In genomic region chr20:33689493-33689892, GRCh38 we compare ENCODE assay signal across 16 cellular contexts. TPM values are rescaled to one million over a fixed set of nuclear protein-coding genes. Genes with fewer than 3 reads are reported as not detected.
DNase-seq lines count a peak whose midpoint lies in the region; ATAC-seq and TF ChIP-seq lines count a peak whose summit lies in the region.
"Had no signal": no experiment of that assay in that cellular context is flagged by ENCODE, and none has a peak within 500 bp of the region (broad histone marks: within the 10 kb centered on the region; RNA-seq: fewer than 3 reads in every experiment).

No MANE protein-coding gene starts in this region.

- peaks cover 14% of the 10 kb centered on the region for H3K4me1 ChIP-seq in effector memory CD4-positive, alpha-beta T cell (ENCODE audit: control insufficient read depth, insufficient read depth, low read length, poor library complexity, severe bottlenecking)
- peaks cover 6% of the 10 kb centered on the region for H3K4me1 ChIP-seq in BE2C

- no peak for TF ChIP-seq CTCF in BE2C (IDR thresholded peaks at IDR 0.05; ENCODE audit: low read depth, low read length)

- peak overlapping the region; percentile 75 for H3K4me3 Mint-ChIP-seq in stimulated activated naive CD8-positive, alpha-beta T cell treated with anti-CD3 and anti-CD28 coated beads, Interleukin-15, Interleukin-2, amounts not matched to agents 100 ng/mL and 50 ng/mL, for 24 hours
- H3K4me3 Mint-ChIP-seq in activated CD4-positive, alpha-beta memory T cell treated with anti-CD3 and anti-CD28 coated beads for 36 hours = no peak overlapping the region

- no peak for ATAC-seq in stimulated activated naive CD8-positive, alpha-beta T cell treated with anti-CD3 and anti-CD28 coated beads, Interleukin-15, Interleukin-2, amounts not matched to agents 100 U/mL and 50 U/mL, for 24 hours
- ATAC-seq in HG02759 (IDR thresholded peaks at IDR 0.05; ENCODE audit: unreplicated experiment) = no peak
- ATAC-seq: left lung had no signal

- intact Hi-C loops in activated CD4-positive, alpha-beta memory T cell treated with anti-CD3 and anti-CD28 coated beads for 36 hours (cut with micrococcal nuclease) = loop anchor here (5.0 kb wide), 1 partner anchor 423 kb away; the partner anchor contains the start of gene EIF2S2

- H3K27me3 Mint-ChIP-seq in stimulated activated naive CD8-positive, alpha-beta T cell treated with anti-CD3 and anti-CD28 coated beads, Interleukin-15, Interleukin-2, amounts not matched to agents 100 ng/mL and 50 ng/mL, for 24 hours = no peaks in the 10 kb centered on the region
- H3K27me3 Mint-ChIP-seq in activated CD4-positive, alpha-beta memory T cell treated with anti-CD3 and anti-CD28 coated beads for 36 hours = no peaks in the 10 kb centered on the region

- DNase-seq in stimulated activated naive CD8-positive, alpha-beta T cell treated with anti-CD3 and anti-CD28 coated beads, Interleukin-15, Interleukin-2, amounts not matched to agents 100 U/mL and 50 U/mL, for 24 hours = no peak
- DNase-seq in activated CD4-positive, alpha-beta memory T cell treated with anti-CD3 and anti-CD28 coated beads for 36 hours = no peak
- no peak for DNase-seq in effector memory CD4-positive, alpha-beta T cell
- DNase-seq in GM03348 (ENCODE audit: low spot score) (no peak), LoVo (ENCODE audit: low spot score) (no peak), BE2C (no peak)
- DNase-seq: cerebellar nuclear complex, left lung, NCI-H187 treated with DMSO at 0.1 percent for 48 hours, NCI-H524 treated with DMSO at 0.1 percent for 48 hours had no signal

- peaks cover 10% of the 10 kb centered on the region for H3K36me3 Mint-ChIP-seq in stimulated activated naive CD8-positive, alpha-beta T cell treated with anti-CD3 and anti-CD28 coated beads, Interleukin-15, Interleukin-2, amounts not matched to agents 100 ng/mL and 50 ng/mL, for 24 hours (ENCODE audit: low read depth)
- H3K36me3 Mint-ChIP-seq in activated CD4-positive, alpha-beta memory T cell treated with anti-CD3 and anti-CD28 coated beads for 36 hours = peaks cover 9% of the 10 kb centered on the region

- H3K27me3 ChIP-seq in effector memory CD4-positive, alpha-beta T cell (replicated peaks; ENCODE audit: control insufficient read depth, insufficient read depth, low read length, poor library complexity, severe bottlenecking) = no peaks in the 10 kb centered on the region
- H3K27me3 ChIP-seq in BE2C = no peaks in the 10 kb centered on the region
- H3K27me3 ChIP-seq: left lung, MG63, SJSA1, tibial nerve had no signal

- CTCF ChIA-PET in activated CD4-positive, alpha-beta memory T cell treated with anti-CD3 and anti-CD28 coated beads for 36 hours (lab: Charles Lee) = interaction anchor here (3.5 kb wide), 1 partner anchor 22 kb away, joined by 28 read pairs; the partner anchor contains the start of gene ACTL10

- no peak overlapping the region for H3K4me3 ChIP-seq in effector memory CD4-positive, alpha-beta T cell (ENCODE audit: insufficient read depth, low read depth, low read length, poor library complexity, severe bottlenecking)
- no peak overlapping the region for H3K4me3 ChIP-seq in BE2C (ENCODE audit: low read depth, low read length)
- H3K4me3 ChIP-seq: left lung, MG63, SJSA1, tibial nerve had no signal

- peaks cover 57% of the 10 kb centered on the region for H3K4me1 Mint-ChIP-seq in stimulated activated naive CD8-positive, alpha-beta T cell treated with anti-CD3 and anti-CD28 coated beads, Interleukin-15, Interleukin-2, amounts not matched to agents 100 ng/mL and 50 ng/mL, for 24 hours (ENCODE audit: low read depth)
- H3K4me1 Mint-ChIP-seq in activated CD4-positive, alpha-beta memory T cell treated with anti-CD3 and anti-CD28 coated beads for 36 hours (ENCODE audit: low read depth) = peaks cover 47% of the 10 kb centered on the region

- H3K27ac Mint-ChIP-seq in stimulated activated naive CD8-positive, alpha-beta T cell treated with anti-CD3 and anti-CD28 coated beads, Interleukin-15, Interleukin-2, amounts not matched to agents 100 ng/mL and 50 ng/mL, for 24 hours = peak overlapping the region; percentile 79
- H3K27ac Mint-ChIP-seq in activated CD4-positive, alpha-beta memory T cell treated with anti-CD3 and anti-CD28 coated beads for 36 hours = peak overlapping the region; percentile 82

- H3K36me3 ChIP-seq in effector memory CD4-positive, alpha-beta T cell (ENCODE audit: control insufficient read depth, insufficient read depth, low read length) = no peaks in the 10 kb centered on the region
- peaks cover under 1% of the 10 kb centered on the region; the same call in 1 of the 2 replicates for H3K36me3 ChIP-seq in BE2C
- H3K36me3 ChIP-seq: left lung, MG63, SJSA1, tibial nerve had no signal

- H3K27ac ChIP-seq in effector memory CD4-positive, alpha-beta T cell (ENCODE audit: insufficient read depth, low read length, poor library complexity, severe bottlenecking) = peak overlapping the region; percentile 22
- H3K27ac ChIP-seq: left lung, parathyroid adenoma, SJSA1 had no signal

- no peaks in the 10 kb centered on the region for H3K9me3 Mint-ChIP-seq in stimulated activated naive CD8-positive, alpha-beta T cell treated with anti-CD3 and anti-CD28 coated beads, Interleukin-15, Interleukin-2, amounts not matched to agents 100 ng/mL and 50 ng/mL, for 24 hours
- H3K9me3 Mint-ChIP-seq in activated CD4-positive, alpha-beta memory T cell treated with anti-CD3 and anti-CD28 coated beads for 36 hours = no peaks in the 10 kb centered on the region

- no peaks in the 10 kb centered on the region for H3K9me3 ChIP-seq in effector memory CD4-positive, alpha-beta T cell (ENCODE audit: control insufficient read depth, low read length)
- no peaks in the 10 kb centered on the region for H3K9me3 ChIP-seq in BE2C
- H3K9me3 ChIP-seq: left lung, MG63, SJSA1, tibial nerve had no signal

- POLR2A ChIA-PET in activated CD4-positive, alpha-beta memory T cell treated with anti-CD3 and anti-CD28 coated beads for 36 hours (lab: Charles Lee) = interaction anchor here (1.1 kb wide), 1 partner anchor 31 kb away, joined by 5 read pairs; the partner anchor contains the start of gene PXMP4

RNA-seq across cellular contexts. Expression of gene E2F1, which starts 3.3 kb away (rescaled TPM):
- 10 to 100 TPM; 66.8 to 67.8 TPM for total RNA-seq in activated CD4-positive, alpha-beta memory T cell treated with anti-CD3 and anti-CD28 coated beads for 36 hours
- 18.2 TPM for polyA plus RNA-seq in BE2C (2012; ENCODE audit: insufficient read depth, insufficient read length, low read depth)

RNA-seq across cellular contexts. Expression of gene NECAB3, which starts 15.3 kb away (rescaled TPM):
- total RNA-seq in activated CD4-positive, alpha-beta memory T cell treated with anti-CD3 and anti-CD28 coated beads for 36 hours = 10 to 100 TPM; 21.0 to 22.7 TPM
- 39.5 TPM for polyA plus RNA-seq in BE2C (2012; ENCODE audit: insufficient read depth, insufficient read length, low read depth)

RNA-seq across cellular contexts. Expression of gene ACTL10, which starts 22.8 kb away (rescaled TPM):
- total RNA-seq in activated CD4-positive, alpha-beta memory T cell treated with anti-CD3 and anti-CD28 coated beads for 36 hours = 1 to 10 TPM; 1.8 to 2.3 TPM
- polyA plus RNA-seq in BE2C (2012; ENCODE audit: insufficient read depth, insufficient read length, low read depth) = 4.3 TPM
- total RNA-seq: SJSA1 had no signal

RNA-seq across cellular contexts. Expression of gene C20orf144, which starts 27.4 kb away (rescaled TPM):
- total RNA-seq in activated CD4-positive, alpha-beta memory T cell treated with anti-CD3 and anti-CD28 coated beads for 36 hours = under 1 TPM; 0.26 to 0.31 TPM
- polyA plus RNA-seq in BE2C (2012; ENCODE audit: insufficient read depth, insufficient read length, low read depth) = 0.57 TPM
- total RNA-seq: tibial nerve had no signal

RNA-seq across cellular contexts. Expression of gene PXMP4, which starts 30.6 kb away (rescaled TPM):
- 10 to 100 TPM in 1 of 2 experiments, 1 to 10 TPM in 1; 8.7 to 11.6 TPM for total RNA-seq in activated CD4-positive, alpha-beta memory T cell treated with anti-CD3 and anti-CD28 coated beads for 36 hours
- polyA plus RNA-seq in BE2C (2012; ENCODE audit: insufficient read depth, insufficient read length, low read depth) = 12.9 TPM
